15 cellular contexts compared by ENCODE assay signal in the genomic region with DNA sequence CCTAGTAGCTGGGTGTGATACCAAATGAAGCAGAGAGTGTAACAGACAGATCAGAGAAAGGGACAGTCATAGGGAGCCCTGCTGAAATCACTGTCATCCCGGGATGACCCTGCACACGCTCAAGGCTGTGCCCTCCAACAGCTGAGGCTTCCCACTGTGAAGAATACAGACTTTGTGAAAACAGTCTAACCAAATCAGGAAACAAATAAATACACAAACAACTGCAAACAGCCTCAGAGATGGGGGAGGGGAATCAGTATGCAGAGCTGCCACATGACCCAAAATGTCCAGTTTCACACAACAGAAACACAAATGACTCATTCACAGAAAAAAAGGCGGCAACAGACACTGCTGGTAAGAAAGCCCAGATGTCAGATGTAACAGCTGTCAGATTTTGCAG.
DNase-seq lines count a peak whose midpoint lies in the region; ATAC-seq and TF ChIP-seq lines count a peak whose summit lies in the region.
"Had no signal": no experiment of that assay in that cellular context is flagged by ENCODE, and none has a peak within 500 bp of the region (broad histone marks: within the 10 kb centered on the region; RNA-seq: fewer than 3 reads in every experiment).

No MANE protein-coding gene starts in this region.

- H3K9me2 ChIP-seq in GM23338 (ENCODE audit: insufficient read depth) = no peaks in the 10 kb centered on the region

- peaks cover 12% of the 10 kb centered on the region; the same call in 2 of the 3 replicates for H3K36me3 Mint-ChIP-seq in GM23338 (ENCODE audit: low read depth)

- H3K4me2 ChIP-seq in GM23338 = no peak overlapping the region

- no peak overlapping the region for H3K4me3 ChIP-seq in GM23338
- H3K4me3 ChIP-seq: MG63, stomach had no signal

- H3K9me3 Mint-ChIP-seq in GM23338 = peaks cover 32% of the 10 kb centered on the region

- TF ChIP-seq CTCF in GM23338 (conservative IDR thresholded peaks at IDR 0.05; ENCODE audit: low read depth in 2 of 2) = no peak

- no peaks in the 10 kb centered on the region for H3F3A ChIP-seq in GM23338 (replicated peaks; ENCODE audit: low read depth)

- peaks cover 14% of the 10 kb centered on the region; the same call in 1 of the 2 replicates for H3K4me1 ChIP-seq in GM23338 (ENCODE audit: insufficient read depth)

- no peak overlapping the region for H3K27ac ChIP-seq in GM23338 (ENCODE audit: low read depth)

- H3K36me3 ChIP-seq in GM23338 (ENCODE audit: insufficient read depth) = no peaks in the 10 kb centered on the region
- H3K36me3 ChIP-seq: stomach had no signal

- peaks cover 23% of the 10 kb centered on the region for H3K4me1 Mint-ChIP-seq in GM23338
- H3K4me1 Mint-ChIP-seq: naive B cell, T-helper 17 cell had no signal

- H4K20me1 ChIP-seq in GM23338 (replicated peaks; ENCODE audit: insufficient read depth) = no peaks in the 10 kb centered on the region

- peaks cover 13% of the 10 kb centered on the region for H3K27me3 Mint-ChIP-seq in GM23338 (ENCODE audit: insufficient read depth, low read depth, poor library complexity)

- H3K27ac Mint-ChIP-seq in GM23338 = no peak overlapping the region
- H3K27ac Mint-ChIP-seq: naive B cell, T-helper 17 cell had no signal

- H3K79me2 ChIP-seq in GM23338 (replicated peaks; ENCODE audit: insufficient read depth) = no peaks in the 10 kb centered on the region

- no peak overlapping the region for H3K4me3 Mint-ChIP-seq in GM23338
- H3K4me3 Mint-ChIP-seq: naive B cell, T-helper 17 cell had no signal

- peak; percentile 19 for DNase-seq in A172 (ENCODE audit: low spot score)
- peak; percentile 38 for DNase-seq in HS-5 (ENCODE audit: low read depth)
- DNase-seq in fibroblast of the conjunctiva (ENCODE audit: low read depth) = peak; percentile 61
- peak; percentile 89 for DNase-seq in myocyte (ENCODE audit: low read depth)
- no peak for DNase-seq in stimulated activated CD4-positive, alpha-beta T cell treated with anti-CD3 and anti-CD28 coated beads, Interleukin-4, amount 100 ng/mL, for 1 hour
- DNase-seq in NCI-H345 (lab: John Stamatoyannopoulos, UW) = no peak
- DNase-seq in NCI-H146 treated with DMSO at 0.1 percent for 48 hours (lab: John Stamatoyannopoulos, UW; ENCODE audit: unreplicated experiment) = no peak
- DNase-seq in GM23338 (ENCODE audit: low spot score) = no peak
- DNase-seq: activated CD8-positive, alpha-beta memory T cell treated with anti-CD3 and anti-CD28 coated beads, Interleukin-2, amount 50 U/mL, for 48 hours; MG63; naive B cell; NCI-H774; stimulated activated CD4-positive, alpha-beta T cell treated with anti-CD3 and anti-CD28 coated beads, Interleukin-1b, Interleukin-23, amount 100 ng/mL, for 48 hours; stomach; T-helper 17 cell had no signal

- H2AFZ ChIP-seq in GM23338 = no peak overlapping the region

- no peak for ATAC-seq in GM23338
- ATAC-seq: T-helper 17 cell had no signal

- H3K27me3 ChIP-seq in GM23338 (ENCODE audit: insufficient read depth) = no peaks in the 10 kb centered on the region
- H3K27me3 ChIP-seq: MG63 had no signal

TF ChIP-seq in GM23338, 12 proteins besides CTCF, POLR2A, EP300 and RAD21:
- TF ChIP-seq POLR2AphosphoS5 (IDR thresholded peaks at IDR 0.05; ENCODE audit: low read depth) = no peak

Comparison
In these comparisons a context has a peak if more than half of its experiments do, and no peak if none do; other contexts are left out.
1. DNase-seq: peak in A172 (single experiment), HS-5 (single experiment), fibroblast of the conjunctiva (single experiment) and myocyte (single experiment); none in stimulated activated CD4-positive, alpha-beta T cell treated with anti-CD3 and anti-CD28 coated beads, Interleukin-4, amount 100 ng/mL, for 1 hour (single experiment), NCI-H345 (single experiment), NCI-H146 treated with DMSO at 0.1 percent for 48 hours (single experiment) and GM23338 (single experiment).